8 cellular contexts compared by ENCODE assay signal in the genomic region with DNA sequence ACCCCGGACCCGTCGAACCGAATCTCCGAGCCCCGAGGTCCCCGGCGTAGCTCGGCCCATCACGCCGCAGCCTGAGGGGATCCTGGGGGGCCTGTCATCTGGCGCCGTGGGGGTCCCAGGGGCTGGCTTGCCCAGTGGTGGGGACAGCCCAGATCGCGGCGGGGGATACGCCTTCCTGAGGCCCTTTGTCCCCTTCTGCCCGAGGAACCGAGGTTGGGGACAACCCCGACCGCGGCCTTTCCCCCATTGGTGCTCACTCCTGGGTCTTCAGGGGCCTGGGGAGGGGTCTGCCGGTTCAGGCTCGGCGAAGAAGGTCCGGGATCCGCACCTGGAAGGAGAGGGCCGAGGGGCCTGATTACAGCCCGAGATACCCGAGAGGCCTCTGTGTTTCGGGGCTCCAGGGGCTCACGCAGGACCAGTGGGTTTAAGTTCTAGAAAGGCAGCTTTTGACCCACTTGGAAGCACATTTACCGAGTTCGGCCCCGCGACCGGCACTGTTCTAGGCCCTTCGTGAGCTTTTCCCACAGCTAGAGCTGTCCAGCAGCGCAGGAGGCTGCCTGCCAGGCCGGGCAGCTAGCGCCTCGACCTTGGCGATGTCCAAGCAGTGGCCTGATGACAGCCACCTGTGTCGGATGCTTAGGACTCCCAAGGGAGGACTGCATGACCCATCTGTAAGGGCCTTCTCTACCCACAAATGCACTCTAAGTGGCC. TPM values are rescaled to one million over a fixed set of nuclear protein-coding genes. Genes with fewer than 3 reads are reported as not detected.
DNase-seq lines count a peak whose midpoint lies in the region; ATAC-seq, FAIRE-seq and TF ChIP-seq lines count a peak whose summit lies in the region.

No MANE protein-coding gene starts in this region.

- H4K20me1 ChIP-seq in OCI-LY1 (ENCODE audit: insufficient read depth, low read length): no peaks in the 10 kb centered on the region

- 19% methylated on average over 44 of the region's 44 CpGs for WGBS in ectodermal cell, 2 experiments

- H3K9ac ChIP-seq in OCI-LY1 (ENCODE audit: low read length): peak overlapping the region; percentile 84

- peak overlapping the region; percentile 49 to 89 for H3K4me3 ChIP-seq in CD4-positive, alpha-beta memory T cell (ENCODE audit: low read length in 2 of 2)
- H3K4me3 ChIP-seq in OCI-LY1 (ENCODE audit: low read depth, low read length, poor library complexity, severe bottlenecking): peak overlapping the region; percentile 97
- peak overlapping the region; percentile 68 for H3K4me3 ChIP-seq in ectodermal cell (ENCODE audit: insufficient read depth, low read depth, low read length)
- peak overlapping the region; percentile 91 for H3K4me3 ChIP-seq in mononuclear cell (ENCODE audit: low read length)

- H3K9me3 Mint-ChIP-seq in CD4-positive, alpha-beta memory T cell: no peaks in the 10 kb centered on the region

- ATAC-seq in GM19452 (IDR thresholded peaks at IDR 0.05; ENCODE audit: unreplicated experiment): peak; percentile 2

- H3K27me3 Mint-ChIP-seq in CD4-positive, alpha-beta memory T cell: no peaks in the 10 kb centered on the region

- CTCF ChIA-PET in CD4-positive, alpha-beta memory T cell (lab: Charles Lee; ENCODE audit: partially characterized antibody): interaction anchor here (0.8 to 8.6 kb wide), 18 partner anchors 9 to 191 kb away, joined by 3 to 78 read pairs (median 4); no protein-coding TSS in a partner anchor

- no peak for DNase-seq in CD4-positive, alpha-beta memory T cell
- no peak for DNase-seq in SHP77 treated with DMSO at 0.1 percent for 48 hours (lab: John Stamatoyannopoulos, UW)
- DNase-seq in HTR-8/SVneo (ENCODE audit: insufficient read length, low spot score): no peak
- no peak for DNase-seq in NK-92 treated with Interleukin-12 subunit alpha and Interleukin-12 subunit beta, amount 100 ng/mL, for 24 hours (lab: John Stamatoyannopoulos, UW)

- peak overlapping the region in 6 of 7 donors; percentile 57 to 98 (median 90) for H3K27ac Mint-ChIP-seq in CD4-positive, alpha-beta memory T cell

- no peak overlapping the region for H2AFZ ChIP-seq in OCI-LY1 (ENCODE audit: low read length)

- 0 out of 2 replicates have a peak, but pooled peaks cover 4% of the 10 kb centered on the region for H3K79me2 ChIP-seq in OCI-LY1 (ENCODE audit: insufficient read depth, low read length)

- peak overlapping the region; percentile 75 for H3K4me2 ChIP-seq in OCI-LY1 (ENCODE audit: low read length)

- no peaks in the 10 kb centered on the region for H3K9me3 ChIP-seq in CD4-positive, alpha-beta memory T cell (ENCODE audit: control insufficient read depth in 1 of 2, low read length in 2 of 2)
- no peaks in the 10 kb centered on the region for H3K9me3 ChIP-seq in OCI-LY1 (ENCODE audit: low read length)
- no peaks in the 10 kb centered on the region for H3K9me3 ChIP-seq in ectodermal cell (ENCODE audit: control insufficient read depth, low read length)
- H3K9me3 ChIP-seq in mononuclear cell (ENCODE audit: low read depth, low read length): no peaks in the 10 kb centered on the region

- no peak overlapping the region for H3K4me3 Mint-ChIP-seq in CD4-positive, alpha-beta memory T cell

- intact Hi-C loops in CD4-positive, alpha-beta memory T cell (cut with micrococcal nuclease): loop anchor here (1.0 to 2.0 kb wide), 3 partner anchors 193 to 542 kb away; a partner anchor contains a TSS

- H3K36me3 Mint-ChIP-seq in CD4-positive, alpha-beta memory T cell: peaks cover 3 to 4% of the 10 kb centered on the region in 2 donors

- H3K36me3 ChIP-seq in CD4-positive, alpha-beta memory T cell (ENCODE audit: insufficient read depth, low read length): no peaks in the 10 kb centered on the region
- H3K36me3 ChIP-seq in OCI-LY1 (ENCODE audit: insufficient read depth, low read length): no peaks in the 10 kb centered on the region; the same call in 1 of the 2 replicates
- no peaks in the 10 kb centered on the region for H3K36me3 ChIP-seq in ectodermal cell (ENCODE audit: control insufficient read depth, insufficient read depth, low read length)

- peaks cover 27 to 44% (median 36%) of the 10 kb centered on the region in 4 donors for H3K4me1 Mint-ChIP-seq in CD4-positive, alpha-beta memory T cell

- peak overlapping the region; percentile 75 for H3K27ac ChIP-seq in CD4-positive, alpha-beta memory T cell (ENCODE audit: low read depth, low read length)
- H3K27ac ChIP-seq in OCI-LY1 (ENCODE audit: low read depth, low read length, poor library complexity, severe bottlenecking): peak overlapping the region; percentile 78
- H3K27ac ChIP-seq in ectodermal cell (ENCODE audit: insufficient read depth, low read depth, low read length, poor library complexity, severe bottlenecking): no peak overlapping the region

- POLR2A ChIA-PET in CD4-positive, alpha-beta memory T cell (lab: Charles Lee; ENCODE audit: partially characterized antibody): interaction anchor here (0.7 to 3.5 kb wide), 20 partner anchors 8 to 1145 kb away, joined by 3 to 19 read pairs (median 3); a partner anchor contains a TSS

- peaks cover 38% of the 10 kb centered on the region for H3K4me1 ChIP-seq in CD4-positive, alpha-beta memory T cell (ENCODE audit: insufficient read depth, low read length)
- H3K4me1 ChIP-seq in OCI-LY1 (ENCODE audit: insufficient read depth, low read length, severe bottlenecking): peaks cover 51% of the 10 kb centered on the region
- H3K4me1 ChIP-seq in ectodermal cell (ENCODE audit: control insufficient read depth, insufficient read depth, low read length): peaks cover 11% of the 10 kb centered on the region
- H3K4me1 ChIP-seq in mononuclear cell (ENCODE audit: insufficient read depth, low read length): peaks cover 58% of the 10 kb centered on the region

- TF ChIP-seq CTCF in OCI-LY1 (IDR thresholded peaks at IDR 0.05; ENCODE audit: low read length): no peak

- no peak for FAIRE-seq in HTR-8/SVneo (lab: Jason Lieb, UNC)

- H3K27me3 ChIP-seq in CD4-positive, alpha-beta memory T cell (ENCODE audit: insufficient read depth, low read length): no peaks in the 10 kb centered on the region
- H3K27me3 ChIP-seq in OCI-LY1 (ENCODE audit: insufficient read depth, low read length): no peaks in the 10 kb centered on the region
- H3K27me3 ChIP-seq in ectodermal cell (ENCODE audit: control insufficient read depth, insufficient read depth, low read length, poor library complexity, severe bottlenecking): no peaks in the 10 kb centered on the region
- H3K27me3 ChIP-seq in mononuclear cell (ENCODE audit: insufficient read depth, low read length): no peaks in the 10 kb centered on the region

- H3K9me2 ChIP-seq in OCI-LY1 (ENCODE audit: low read depth, low read length): no peaks in the 10 kb centered on the region

- 0 out of 2 replicates have a peak, but pooled peaks cover 5% of the 10 kb centered on the region for H3F3A ChIP-seq in OCI-LY1 (ENCODE audit: insufficient read depth, low read length)

RNA-seq across cellular contexts. Expression of a gene that starts 0.5 kb away (rescaled TPM):
- total RNA-seq in CD4-positive, alpha-beta memory T cell: 10 to 100 TPM; 65.4 to 68.9 TPM
- polyA plus RNA-seq in CD4-positive, alpha-beta memory T cell: 10 to 100 TPM; 12.7 to 27.8 TPM
- polyA plus RNA-seq in ectodermal cell (2013, experiment 1 of 4): 20.2 TPM
- 23.4 TPM for polyA plus RNA-seq in ectodermal cell (2013, experiment 2 of 4)
- 14.0 TPM for polyA plus RNA-seq in ectodermal cell (2013, experiment 3 of 4)
- polyA plus RNA-seq in ectodermal cell (2013, experiment 4 of 4): 16.8 TPM
- total RNA-seq in mononuclear cell: 97.2 TPM
